ENCODE assay signal across 9 cellular contexts in the genomic region with DNA sequence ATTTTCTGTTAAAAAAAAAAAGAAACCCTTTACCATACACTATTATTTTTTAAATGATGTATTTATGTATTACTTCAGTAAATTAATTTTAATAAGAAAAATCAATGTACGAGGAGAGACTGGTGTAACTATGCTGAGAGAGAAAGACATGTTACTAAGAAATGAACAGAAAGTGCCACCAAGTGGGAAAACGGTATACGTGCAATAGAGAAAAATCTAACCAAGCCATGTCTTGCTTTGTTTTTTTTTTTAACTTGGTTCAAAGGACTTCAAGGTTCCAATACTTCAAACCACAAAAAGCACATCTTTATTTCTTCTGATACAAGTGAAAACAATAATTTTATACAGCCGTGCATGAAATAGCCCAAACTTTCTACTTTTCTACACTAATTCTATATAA.
DNase-seq lines count a peak whose midpoint lies in the region; ATAC-seq, FAIRE-seq and TF ChIP-seq lines count a peak whose summit lies in the region.
"Had no signal": no experiment of that assay in that cellular context is flagged by ENCODE, and none has a peak within 500 bp of the region (broad histone marks: within the 10 kb centered on the region; RNA-seq: fewer than 3 reads in every experiment).

No MANE protein-coding gene starts in this region.

- in situ Hi-C loops in GM13976 (cut with MboI; ENCODE audit: low sequenced_read_pairs, unreplicated experiment), result no loop called here

- DNase-seq in AG04449 (ENCODE audit: low read depth, low spot score) (no peak), GM13976 (ENCODE audit: low spot score) (no peak), kidney glomerular epithelial cell (lab: John Stamatoyannopoulos, UW) (peak; percentile 4), DMS153 (lab: John Stamatoyannopoulos, UW) (no peak)
- no peak for DNase-seq in stimulated activated CD4-positive, alpha-beta T cell treated with anti-CD3 and anti-CD28 coated beads, Interleukin-2, amount 100 ng/mL, for 48 hours
- DNase-seq: stimulated activated CD4-positive, alpha-beta T cell treated with anti-CD3 and anti-CD28 coated beads, Interleukin-2, amount 100 ng/mL, for 24 hours had no signal

- TF ChIP-seq CTCF in AG04449 (IDR thresholded peaks at IDR 0.05; ENCODE audit: insufficient read depth, low read length, missing control alignments), result peak; percentile 7
- TF ChIP-seq CTCF in GM13976 (IDR thresholded peaks at IDR 0.05; ENCODE audit: borderline replicate concordance, control extremely low read depth, extremely low read depth, insufficient read depth, missing control alignments), result peak; percentile 2

- peak; percentile 80 for FAIRE-seq in TTC549 (lab: Jason Lieb, UNC)

- POLR2A ChIA-PET in AG04449 (lab: Yijun Ruan, JAX), result no interaction called here

- no peak overlapping the region for H3K4me3 ChIP-seq in AG04449 (ENCODE audit: low read depth, low read length)

- ATAC-seq in GM19463 (IDR thresholded peaks at IDR 0.05; ENCODE audit: unreplicated experiment), result no peak
- ATAC-seq in GM21381 (IDR thresholded peaks at IDR 0.05; ENCODE audit: unreplicated experiment), result no peak

- CTCF ChIA-PET in AG04449 (lab: Yijun Ruan, JAX), result interaction anchor here (1.0 to 1.6 kb wide), 3 partner anchors 270 to 426 kb away, joined by 3 read pairs; no protein-coding TSS in a partner anchor
